Comparison of ENCODE assay signal across 9 cellular contexts in genomic region chr2:43519711-43520221, GRCh38.
DNase-seq lines count a peak whose midpoint lies in the region; ATAC-seq and TF ChIP-seq lines count a peak whose summit lies in the region.
"Had no signal": no experiment of that assay in that cellular context is flagged by ENCODE, and none has a peak within 500 bp of the region (broad histone marks: within the 10 kb centered on the region; RNA-seq: fewer than 3 reads in every experiment).

No MANE protein-coding gene starts in this region.

- no peak overlapping the region for H3K4me2 ChIP-seq in neuronal stem cell (ENCODE audit: insufficient read depth, low read length, poor library complexity, severe bottlenecking)

- TF ChIP-seq POLR2A in esophagus muscularis mucosa (IDR thresholded peaks at IDR 0.05; ENCODE audit: low read depth), result no peak

- H3K36me3 ChIP-seq in esophagus muscularis mucosa (no peaks in the 10 kb centered on the region), neuronal stem cell (replicated peaks in 1 of 2; ENCODE audit: control insufficient read depth in 2 of 2, insufficient read depth in 2 of 2, low read length in 2 of 2) (no peaks in the 10 kb centered on the region)

- H3K4me3 ChIP-seq in esophagus muscularis mucosa (no peak overlapping the region), neuronal stem cell (ENCODE audit: low read length in 2 of 2) (no peak overlapping the region)

- H3K27me3 ChIP-seq in esophagus muscularis mucosa, result no peaks in the 10 kb centered on the region
- H3K27me3 ChIP-seq in neuronal stem cell (ENCODE audit: control insufficient read depth in 3 of 3, insufficient read depth in 3 of 3, low read depth in 1 of 3, low read length in 3 of 3), result no peaks in the 10 kb centered on the region

- no peaks in the 10 kb centered on the region for H3K79me1 ChIP-seq in neuronal stem cell (ENCODE audit: low read depth, low read length)

- H3K36me3 Mint-ChIP-seq in mesothelial cell of epicardium, result peaks cover 2% of the 10 kb centered on the region

- H3K23ac ChIP-seq in neuronal stem cell (ENCODE audit: low read depth, low read length, poor library complexity), result no peak overlapping the region

- no peak overlapping the region for H2BK5ac ChIP-seq in neuronal stem cell (ENCODE audit: low read length)

- 45% methylated on average over 2 of the region's 2 CpGs for WGBS in esophagus muscularis mucosa
- no CpG with 5 or more reads among the region's 2 CpGs for WGBS in neuronal stem cell (ENCODE audit: extremely low coverage in 2 of 2, insufficient read length in 2 of 2, insufficient replicate concordance in 1 of 2), 2 donors

- H3K4me1 ChIP-seq in esophagus muscularis mucosa (peaks cover 46 to 74% (median 64%) of the 10 kb centered on the region in 4 donors), neuronal stem cell (ENCODE audit: control insufficient read depth in 2 of 2, insufficient read depth in 1 of 2, low read depth in 1 of 2, low read length in 2 of 2) (no peaks in the 10 kb centered on the region)

- H3K27ac Mint-ChIP-seq in mesothelial cell of epicardium, result no peak overlapping the region
- H3K27ac Mint-ChIP-seq: nephron had no signal

- H2AFZ ChIP-seq in neuronal stem cell (ENCODE audit: low read length), result no peak overlapping the region

- peak; percentile 85 for DNase-seq in Daoy (ENCODE audit: low read depth)
- DNase-seq in NOMO-1 treated with dmso at 0.1 percent for 144 hours (lab: John Stamatoyannopoulos, UW; ENCODE audit: unreplicated experiment), result peak; percentile 1
- no peak for DNase-seq in esophagus muscularis mucosa (ENCODE audit: extremely low spot score)
- DNase-seq in pulmonary artery endothelial cell (ENCODE audit: low read depth, low spot score), result peak; percentile 56
- no peak for DNase-seq in mesothelial cell of epicardium (ENCODE audit: low spot score in 2 of 2, unreplicated experiment in 2 of 2)
- no peak for DNase-seq in stimulated activated CD4-positive, alpha-beta T cell treated with anti-CD3 and anti-CD28 coated beads, Interleukin-1b, Interleukin-23, amount 100 ng/mL, for 48 hours
- DNase-seq in neuronal stem cell (ENCODE audit: low spot score), result no peak

- peak overlapping the region; percentile 79 to 82 (median 80) for H3K27ac ChIP-seq in esophagus muscularis mucosa (replicated peaks in 1 of 4)
- no peak overlapping the region for H3K27ac ChIP-seq in neuronal stem cell (replicated peaks; ENCODE audit: low read length)

- no peak overlapping the region for H3K4me3 Mint-ChIP-seq in mesothelial cell of epicardium
- H3K4me3 Mint-ChIP-seq: nephron had no signal

- no peak overlapping the region for H3K4ac ChIP-seq in neuronal stem cell (ENCODE audit: low read length)

- TF ChIP-seq EP300 in esophagus muscularis mucosa (IDR thresholded peaks at IDR 0.05), result no peak

- no peak overlapping the region for H2BK15ac ChIP-seq in neuronal stem cell (ENCODE audit: low read length)

- H3K4me1 Mint-ChIP-seq in mesothelial cell of epicardium, result peaks cover 19% of the 10 kb centered on the region

- no peak for ATAC-seq in HG02763 (IDR thresholded peaks at IDR 0.05; ENCODE audit: unreplicated experiment)

- no peaks in the 10 kb centered on the region for H3K9me3 Mint-ChIP-seq in mesothelial cell of epicardium
- H3K9me3 Mint-ChIP-seq: nephron had no signal

- H3K9ac ChIP-seq in neuronal stem cell (ENCODE audit: low read depth, low read length, poor library complexity), result no peak overlapping the region

- H3K9me3 ChIP-seq in esophagus muscularis mucosa (no peaks in the 10 kb centered on the region), neuronal stem cell (replicated peaks in 1 of 2; ENCODE audit: control insufficient read depth in 2 of 2, insufficient read depth in 1 of 2, low read depth in 1 of 2, low read length in 2 of 2) (no peaks in the 10 kb centered on the region)

- no peak overlapping the region for H2BK120ac ChIP-seq in neuronal stem cell (ENCODE audit: low read depth, low read length)

- TF ChIP-seq CTCF in esophagus muscularis mucosa (IDR thresholded peaks at IDR 0.05) (no peak), mesothelial cell of epicardium (IDR thresholded peaks at IDR 0.05; ENCODE audit: unreplicated experiment) (no peak)

- no peak overlapping the region for H3K18ac ChIP-seq in neuronal stem cell (ENCODE audit: low read length)

- H3K14ac ChIP-seq in neuronal stem cell (ENCODE audit: low read length), result no peak overlapping the region

- no peak overlapping the region for H2BK12ac ChIP-seq in neuronal stem cell (ENCODE audit: low read length)

- H4K8ac ChIP-seq in neuronal stem cell (ENCODE audit: low read depth, low read length), result no peak overlapping the region

- intact Hi-C loops in esophagus muscularis mucosa (cut with DNase I), result no loop called here

- no peaks in the 10 kb centered on the region for H3K27me3 Mint-ChIP-seq in mesothelial cell of epicardium (ENCODE audit: low read depth)

- no peak overlapping the region for H2AK5ac ChIP-seq in neuronal stem cell (ENCODE audit: low read depth, low read length)

- no peak overlapping the region for H4K91ac ChIP-seq in neuronal stem cell (ENCODE audit: low read depth, low read length, poor library complexity)

Comparison
In these comparisons a context has a peak if more than half of its experiments do, and no peak if none do; other contexts are left out.
1. DNase-seq: peak in Daoy (single experiment), NOMO-1 treated with dmso at 0.1 percent for 144 hours (single experiment) and pulmonary artery endothelial cell (single experiment); none in esophagus muscularis mucosa (single experiment), mesothelial cell of epicardium (0 of 2), stimulated activated CD4-positive, alpha-beta T cell treated with anti-CD3 and anti-CD28 coated beads, Interleukin-1b, Interleukin-23, amount 100 ng/mL, for 48 hours (single experiment) and neuronal stem cell (single experiment).